1 cellular context compared by ENCODE assay signal in the genomic region with DNA sequence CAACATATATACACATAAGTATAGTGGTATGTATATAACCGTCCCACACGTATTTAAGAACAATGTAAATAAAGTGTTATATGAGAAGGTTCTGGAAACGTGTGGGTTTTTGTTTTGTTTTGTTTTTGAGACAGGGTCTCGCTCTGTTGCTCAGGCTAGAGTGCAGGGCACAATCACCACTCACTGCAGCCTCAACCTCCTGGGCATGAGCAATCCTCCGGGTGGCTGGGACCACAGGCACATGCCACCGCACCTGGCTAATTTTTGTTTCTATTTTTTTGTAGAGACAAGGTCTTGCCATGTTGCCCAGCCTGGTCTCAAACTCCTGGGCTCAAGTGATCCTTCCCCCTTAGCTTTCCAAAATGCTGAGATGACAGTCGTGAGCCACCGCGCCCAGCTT.
A peak's percentile ranks its signal among the peaks of the same experiment; 100 is the strongest.
TF ChIP-seq lines count a peak whose summit lies in the region.

No MANE protein-coding gene starts in this region.

TF ChIP-seq in K562, 482 proteins besides CTCF, POLR2A, EP300 and RAD21:
- TF ChIP-seq ZNF436 (CRISPR knock-in tag; IDR thresholded peaks at IDR 0.05) (no peak), CREB3 (tag; conservative IDR thresholded peaks at IDR 0.05; ENCODE audit: low read depth) (no peak), CBX2 (IDR thresholded peaks at IDR 0.05; ENCODE audit: insufficient read depth, low read length, poor library complexity, severe bottlenecking) (no peak), HMG20B (CRISPR knock-in tag; IDR thresholded peaks at IDR 0.05) (no peak), C11orf30 (IDR thresholded peaks at IDR 0.05; ENCODE audit: low read depth) (0 out of 2 replicates have a peak, but pooled peaks have one; percentile 8), FOXK2 (conservative IDR thresholded peaks at IDR 0.05 in 1 of 2, IDR thresholded peaks at IDR 0.05 in 1 of 2; ENCODE audit: low read depth in 2 of 2) (no peak), ZNF668 (CRISPR knock-in tag; IDR thresholded peaks at IDR 0.05) (no peak), HDAC8 (tag; IDR thresholded peaks at IDR 0.05) (no peak)
TF ChIP-seq in K562: peak in this region for 1.
